ENCODE assay signal across 8 cellular contexts in genomic region chr1:40861227-40862003, GRCh38. TPM values are rescaled to one million over a fixed set of nuclear protein-coding genes. Genes with fewer than 3 reads are reported as not detected.
DNase-seq lines count a peak whose midpoint lies in the region; ATAC-seq, FAIRE-seq and TF ChIP-seq lines count a peak whose summit lies in the region.

No MANE protein-coding gene starts in this region.

- FAIRE-seq in A549 (lab: Jason Lieb, UNC), result no peak
- no peak for FAIRE-seq in bronchial epithelial cell (lab: Jason Lieb, UNC)
- FAIRE-seq in urothelium cell line (lab: Jason Lieb, UNC), result no peak

- DNase-seq in A549 (ENCODE audit: low read depth in 1 of 2, low spot score in 1 of 2) (no peak), GM20000 (ENCODE audit: low spot score) (peak; percentile 59), RWPE1 (ENCODE audit: low spot score) (peak; percentile 23), bronchial epithelial cell (ENCODE audit: low read depth) (no peak), left colon (peak in 1 of 2 donors; percentile 56), urothelium cell line (ENCODE audit: low spot score) (no peak), SK-N-DZ (ENCODE audit: low spot score) (no peak)
- peak; percentile 29 to 35 for DNase-seq in stimulated activated CD4-positive, alpha-beta T cell treated with anti-CD3 and anti-CD28 coated beads, Interleukin-4, amount 100 ng/mL, for 4 hours

- H3K9me3 ChIP-seq in A549, result no peaks in the 10 kb centered on the region

- TF ChIP-seq CTCF in A549 (IDR thresholded peaks at IDR 0.05) (no peak), GM20000 (IDR thresholded peaks at IDR 0.05; ENCODE audit: extremely low read depth, missing control alignments) (no peak), RWPE1 (conservative IDR thresholded peaks at IDR 0.05; ENCODE audit: low read depth) (no peak), bronchial epithelial cell (IDR thresholded peaks at IDR 0.05; ENCODE audit: insufficient read depth, low read length, severe bottlenecking) (no peak)

- 36% methylated on average over 7 of the region's 98 CpGs for whole genome bisulfite sequencing in A549 (ENCODE audit: missing lambda C conversion rate)

- POLR2A ChIA-PET in A549 (lab: Yijun Ruan, JAX) (interaction anchor here (1.0 to 2.8 kb wide), 11 partner anchors 10 to 170 kb away, joined by 3 to 128 read pairs (median 13); partner anchors contain the start of genes CTPS1 and NFYC), RWPE1 (lab: Yijun Ruan, JAX; ENCODE audit: low non-redundant PET) (interaction anchor here (0.9 to 3.3 kb wide), 6 partner anchors 8 to 170 kb away, joined by 3 to 19 read pairs (median 5); no protein-coding TSS in a partner anchor)

- TF ChIP-seq POLR2A in A549 (IDR thresholded peaks at IDR 0.05; ENCODE audit: low read length), result no peak

- TF ChIP-seq EP300 in A549 (IDR thresholded peaks at IDR 0.05), result no peak

- H3K27me3 ChIP-seq in bronchial epithelial cell (ENCODE audit: control insufficient read depth, insufficient read depth, low read length), result no peaks in the 10 kb centered on the region

- no peak for TF ChIP-seq RAD21 in A549 (conservative IDR thresholded peaks at IDR 0.05 in 1 of 2, IDR thresholded peaks at IDR 0.05 in 1 of 2)

- CTCF ChIA-PET in A549 (lab: Yijun Ruan, JAX), result interaction anchor here (0.6 to 22.4 kb wide), 14 partner anchors 8 to 212 kb away, joined by 3 to 602 read pairs (median 6); no protein-coding TSS in a partner anchor
- CTCF ChIA-PET in RWPE1 (lab: Yijun Ruan, JAX), result interaction anchor here (0.8 to 2.8 kb wide), 6 partner anchors 12 to 91 kb away, joined by 3 to 19 read pairs (median 4); no protein-coding TSS in a partner anchor

- intact Hi-C loops in left colon (cut with DNase I, micrococcal nuclease), result no loop called here

- H3K27ac ChIP-seq in A549 (peak overlapping the region; percentile 84 to 95), RWPE1 (peak overlapping the region; percentile 77)

- H3K4me2 ChIP-seq in A549, result peak overlapping the region; percentile 87

- H3K4me1 ChIP-seq in A549, result peaks cover 40% of the 10 kb centered on the region

- H3K36me3 ChIP-seq in bronchial epithelial cell (ENCODE audit: control insufficient read depth, insufficient read depth, low read length), result no peaks in the 10 kb centered on the region

- H3K4me3 ChIP-seq in A549 (peak overlapping the region; percentile 78), bronchial epithelial cell (ENCODE audit: low read depth, low read length) (peak overlapping the region; percentile 54)

- ATAC-seq in A549 (peak in 1 of 2 experiments; percentile 19; a peak in 3 of 6 replicates), left colon (peak; percentile 24)

TF ChIP-seq in A549, 52 proteins besides CTCF, POLR2A, EP300 and RAD21:
- 0 out of 2 replicates have a peak, but pooled peaks have one; percentile 15 for TF ChIP-seq MAX (IDR thresholded peaks at IDR 0.05)
- TF ChIP-seq NFE2L2 (conservative IDR thresholded peaks at IDR 0.05; ENCODE audit: low read length), result no peak

RNA-seq across cellular contexts. Expression of gene CITED4, which starts 0.7 kb away (rescaled TPM):
- 5.8 and 7.1 TPM in 2 replicates for polyA plus RNA-seq in A549 (2011; rRNA removed)
- 33.9 and 64.1 TPM in 2 replicates for polyA plus RNA-seq in A549 (2012; cell fraction: cytosol; rRNA removed)
- polyA plus RNA-seq in A549 (2012; cell fraction: nucleus; rRNA removed), result 40.5 and 61.4 TPM in 2 replicates
- 23.7 to 33.5 TPM (median 32.2 TPM) in 3 replicates for polyA plus RNA-seq in A549 (2017; fragmentation: RNase III; extraction: RNeasy Plus Mini Kit Qiagen cat#74134 plus additional on column Dnase treatment)
- polyA minus RNA-seq in A549 (2011; rRNA and poly(A)+ RNA removed), result 4.2 and 9.2 TPM in 2 replicates
- total RNA-seq in bronchial epithelial cell, result 4.7 and 5.0 TPM in 2 replicates
- total RNA-seq in left colon, result 1 to 10 TPM; 4.1 to 5.8 TPM
- polyA plus RNA-seq in SK-N-DZ (2014; cell fraction: cytosol; rRNA removed), result 5.2 and 9.1 TPM in 2 replicates
- 3.8 and 5.3 TPM in 2 replicates for polyA plus RNA-seq in SK-N-DZ (2014; cell fraction: nucleus; rRNA removed)

Comparison
In these comparisons a context has a peak if more than half of its experiments do, and no peak if none do; other contexts are left out.
1. DNase-seq: peak in GM20000 (single experiment), RWPE1 (single experiment) and stimulated activated CD4-positive, alpha-beta T cell treated with anti-CD3 and anti-CD28 coated beads, Interleukin-4, amount 100 ng/mL, for 4 hours (2 of 2); none in A549 (0 of 2), bronchial epithelial cell (single experiment), urothelium cell line (single experiment) and SK-N-DZ (single experiment).